11 cellular contexts compared by ENCODE assay signal in genomic region chr12:115964626-115965025, GRCh38.
"Had no signal": no experiment of that assay in that cellular context is flagged by ENCODE, and none has a peak within 500 bp of the region (broad histone marks: within the 10 kb centered on the region; RNA-seq: fewer than 3 reads in every experiment).

No MANE protein-coding gene starts in this region.

- ATAC-seq: left ventricle myocardium superior had no signal

- H3K9me3 Mint-ChIP-seq: brain; central memory CD8-positive, alpha-beta T cell had no signal

- H3K27me3 Mint-ChIP-seq: brain; central memory CD8-positive, alpha-beta T cell had no signal

- DNase-seq: activated gamma-delta T cell; amniotic stem cell; effector memory CD4-positive, alpha-beta T cell; left ventricle myocardium superior; posterior cingulate gyrus; stimulated activated CD4-positive, alpha-beta T cell treated with anti-CD3 and anti-CD28 coated beads, Interleukin-4, amount 100 ng/mL, for 4 hours; SW 1271; T1000; thyroid gland had no signal

- H3K4me3 Mint-ChIP-seq: brain; central memory CD8-positive, alpha-beta T cell had no signal

- H3K4me1 Mint-ChIP-seq: brain had no signal
